ENCODE assay signal across 9 cellular contexts in the genomic region with DNA sequence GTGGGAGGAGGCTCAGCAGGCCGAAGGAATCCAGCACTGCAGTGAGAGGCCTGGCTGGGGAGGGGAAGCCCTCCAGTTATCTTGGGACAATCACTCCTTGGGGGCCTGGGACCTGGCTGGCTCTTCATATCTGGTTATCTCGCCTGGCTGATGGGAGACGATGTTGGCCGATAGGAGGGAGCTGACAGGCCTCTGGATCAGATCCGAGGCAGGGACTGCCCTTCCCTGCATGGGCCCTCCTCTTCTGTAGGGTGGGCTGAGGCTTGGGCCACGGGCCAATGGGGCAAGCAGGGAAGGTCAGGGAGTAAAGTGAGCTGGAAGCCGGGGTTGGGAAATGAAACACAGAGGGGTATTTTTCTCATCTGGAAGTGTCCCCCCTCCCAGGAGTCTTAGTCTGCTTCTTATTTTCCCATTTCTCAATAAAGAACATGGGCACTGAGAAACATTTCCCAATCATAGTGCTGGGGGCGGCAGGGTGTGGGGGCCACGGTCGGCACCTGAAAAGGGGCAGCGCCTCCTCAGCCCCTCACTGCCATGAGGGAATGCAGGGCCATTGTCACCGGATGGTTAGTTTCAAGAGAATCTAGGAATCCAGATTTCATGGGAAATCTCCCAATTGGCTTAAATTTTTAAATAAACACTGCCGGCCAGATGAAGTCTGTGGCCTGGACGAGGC. TPM values are rescaled to one million over a fixed set of nuclear protein-coding genes. Genes with fewer than 3 reads are reported as not detected.
DNase-seq lines count a peak whose midpoint lies in the region; ATAC-seq and TF ChIP-seq lines count a peak whose summit lies in the region.
"Had no signal": no experiment of that assay in that cellular context is flagged by ENCODE, and none has a peak within 500 bp of the region (broad histone marks: within the 10 kb centered on the region; RNA-seq: fewer than 3 reads in every experiment).

No MANE protein-coding gene starts in this region.

- no peak overlapping the region for H3K4me3 ChIP-seq in neural progenitor cell

- no peak overlapping the region for H2AFZ ChIP-seq in neural progenitor cell (replicated peaks)

- H3K4me1 Mint-ChIP-seq in activated naive CD8-positive, alpha-beta T cell treated with anti-CD3 and anti-CD28 coated beads for 36 hours: peaks cover 31% of the 10 kb centered on the region
- peaks cover 30% of the 10 kb centered on the region for H3K4me1 Mint-ChIP-seq in activated naive CD8-positive, alpha-beta T cell treated with anti-CD3 and anti-CD28 coated beads, Interleukin-2, amount 50 U/mL, for 24 hours
- H3K4me1 Mint-ChIP-seq in neural progenitor cell: peaks cover 59% of the 10 kb centered on the region

- peaks cover 30% of the 10 kb centered on the region for H3K79me2 ChIP-seq in neural progenitor cell (ENCODE audit: low read depth)

- peaks cover 20% of the 10 kb centered on the region for H3F3A ChIP-seq in neural progenitor cell (ENCODE audit: low read depth)

- H3K9me3 ChIP-seq in neural progenitor cell (ENCODE audit: low read depth): no peaks in the 10 kb centered on the region
- H3K9me3 ChIP-seq: BE2C had no signal

- no peak for TF ChIP-seq CTCF in neural progenitor cell (IDR thresholded peaks at IDR 0.05)

- H3K4me2 ChIP-seq in neural progenitor cell: no peak overlapping the region

- no peaks in the 10 kb centered on the region for H3K27me3 Mint-ChIP-seq in activated naive CD8-positive, alpha-beta T cell treated with anti-CD3 and anti-CD28 coated beads for 36 hours
- no peaks in the 10 kb centered on the region for H3K27me3 Mint-ChIP-seq in activated naive CD8-positive, alpha-beta T cell treated with anti-CD3 and anti-CD28 coated beads, Interleukin-2, amount 50 U/mL, for 24 hours
- peaks cover 12% of the 10 kb centered on the region for H3K27me3 Mint-ChIP-seq in neural progenitor cell (ENCODE audit: insufficient read depth, low read depth)

- no peak overlapping the region for H3K9ac ChIP-seq in neural progenitor cell

- ATAC-seq in activated naive CD8-positive, alpha-beta T cell treated with anti-CD3 and anti-CD28 coated beads, Interleukin-2, amount 50 U/mL, for 24 hours: no peak
- ATAC-seq in HG03565 (IDR thresholded peaks at IDR 0.05; ENCODE audit: unreplicated experiment) (no peak), GM21447 (IDR thresholded peaks at IDR 0.05; ENCODE audit: unreplicated experiment) (no peak), GM18870 (IDR thresholded peaks at IDR 0.05; ENCODE audit: unreplicated experiment) (no peak), GM21423 (IDR thresholded peaks at IDR 0.05; ENCODE audit: unreplicated experiment) (no peak)

- H3K9me3 Mint-ChIP-seq in activated naive CD8-positive, alpha-beta T cell treated with anti-CD3 and anti-CD28 coated beads for 36 hours: no peaks in the 10 kb centered on the region
- H3K9me3 Mint-ChIP-seq in activated naive CD8-positive, alpha-beta T cell treated with anti-CD3 and anti-CD28 coated beads, Interleukin-2, amount 50 U/mL, for 24 hours: no peaks in the 10 kb centered on the region
- no peaks in the 10 kb centered on the region for H3K9me3 Mint-ChIP-seq in neural progenitor cell

- H3K36me3 Mint-ChIP-seq in activated naive CD8-positive, alpha-beta T cell treated with anti-CD3 and anti-CD28 coated beads for 36 hours: peaks cover 8% of the 10 kb centered on the region
- H3K36me3 Mint-ChIP-seq in activated naive CD8-positive, alpha-beta T cell treated with anti-CD3 and anti-CD28 coated beads, Interleukin-2, amount 50 U/mL, for 24 hours (ENCODE audit: low read depth): peaks cover 8% of the 10 kb centered on the region
- H3K36me3 Mint-ChIP-seq in neural progenitor cell: peaks cover 26% of the 10 kb centered on the region

- H3K27ac ChIP-seq in neural progenitor cell: no peak overlapping the region

- peaks cover 11% of the 10 kb centered on the region for H4K20me1 ChIP-seq in neural progenitor cell (ENCODE audit: low read depth)

- H3K27ac Mint-ChIP-seq in activated naive CD8-positive, alpha-beta T cell treated with anti-CD3 and anti-CD28 coated beads for 36 hours: peak overlapping the region; percentile 16
- no peak overlapping the region for H3K27ac Mint-ChIP-seq in activated naive CD8-positive, alpha-beta T cell treated with anti-CD3 and anti-CD28 coated beads, Interleukin-2, amount 50 U/mL, for 24 hours
- peak overlapping the region; percentile 36 for H3K27ac Mint-ChIP-seq in neural progenitor cell

- H3K4me1 ChIP-seq in neural progenitor cell: peaks cover 48% of the 10 kb centered on the region

- H3K36me3 ChIP-seq in neural progenitor cell: no peaks in the 10 kb centered on the region

- no peaks in the 10 kb centered on the region for H3K27me3 ChIP-seq in neural progenitor cell
- H3K27me3 ChIP-seq: BE2C had no signal

- DNase-seq in activated naive CD8-positive, alpha-beta T cell treated with anti-CD3 and anti-CD28 coated beads for 36 hours: no peak
- DNase-seq in activated naive CD8-positive, alpha-beta T cell treated with anti-CD3 and anti-CD28 coated beads, Interleukin-2, amount 50 U/mL, for 24 hours: no peak
- DNase-seq in fibroblast of peridontal ligament (ENCODE audit: extremely low read depth) (peak; percentile 54), neural progenitor cell (ENCODE audit: low spot score) (no peak)
- DNase-seq: BE2C had no signal

- H3K4me3 Mint-ChIP-seq in activated naive CD8-positive, alpha-beta T cell treated with anti-CD3 and anti-CD28 coated beads for 36 hours: no peak overlapping the region
- no peak overlapping the region for H3K4me3 Mint-ChIP-seq in activated naive CD8-positive, alpha-beta T cell treated with anti-CD3 and anti-CD28 coated beads, Interleukin-2, amount 50 U/mL, for 24 hours
- no peak overlapping the region for H3K4me3 Mint-ChIP-seq in neural progenitor cell

RNA-seq across cellular contexts. Expression of a gene that starts 25.3 kb away (rescaled TPM):
- 10 to 100 TPM; 11.2 to 12.8 TPM for total RNA-seq in activated naive CD8-positive, alpha-beta T cell treated with anti-CD3 and anti-CD28 coated beads for 36 hours
- total RNA-seq in neural progenitor cell (ENCODE audit: low replicate concordance): 32.7 and 44.8 TPM in 2 replicates

RNA-seq across cellular contexts. Expression of a gene that starts 31.2 kb away (rescaled TPM):
- 1 to 10 TPM; 1.1 to 1.9 TPM for total RNA-seq in activated naive CD8-positive, alpha-beta T cell treated with anti-CD3 and anti-CD28 coated beads for 36 hours
- 15.4 and 47.4 TPM in 2 replicates for total RNA-seq in neural progenitor cell (ENCODE audit: low replicate concordance)

RNA-seq across cellular contexts. Expression of a gene that starts 53.1 kb away (rescaled TPM):
- not detected for total RNA-seq in activated naive CD8-positive, alpha-beta T cell treated with anti-CD3 and anti-CD28 coated beads for 36 hours
- 3.2 TPM in 1 of 2 replicates, not detected in the other for total RNA-seq in neural progenitor cell (ENCODE audit: low replicate concordance)
